Comparison of ENCODE assay signal across 8 cellular contexts in the genomic region with DNA sequence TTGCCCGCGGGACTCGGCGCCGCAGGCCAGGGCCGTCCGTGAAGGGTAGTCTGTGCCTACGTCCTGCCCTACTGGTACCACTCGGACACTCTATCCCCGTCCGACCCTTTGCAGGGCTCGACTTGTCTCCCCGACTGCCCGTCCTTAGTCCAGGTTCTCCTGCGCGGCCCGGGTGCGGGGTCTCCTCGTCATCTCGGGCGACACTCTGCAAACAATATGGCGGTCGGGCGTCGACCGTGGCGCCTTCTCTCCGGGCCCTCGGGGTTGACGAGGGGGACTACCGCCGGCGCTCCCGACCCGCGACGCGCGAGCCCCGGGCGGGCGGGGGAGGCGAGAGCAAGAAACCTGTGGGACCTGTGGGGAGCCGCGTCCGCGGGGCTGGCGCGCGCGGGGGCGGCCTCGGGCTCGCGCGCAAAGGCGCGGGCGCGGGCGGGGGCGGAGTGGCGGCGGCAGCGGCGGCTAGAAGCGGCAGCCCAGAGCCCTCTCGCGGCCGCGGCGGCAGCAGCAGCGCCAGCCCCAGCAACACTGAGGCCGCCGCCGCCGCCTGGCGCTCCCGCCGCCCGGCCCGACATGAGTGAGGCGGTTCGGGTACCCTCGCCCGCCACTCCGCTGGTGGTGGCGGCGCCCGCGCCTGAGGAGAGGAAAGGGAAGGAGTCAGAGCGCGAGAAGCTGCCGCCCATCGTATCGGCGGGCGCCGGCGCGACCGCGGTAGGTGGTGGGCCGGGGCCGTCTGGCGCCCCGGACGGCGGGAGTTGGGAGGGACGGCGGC. TPM values are rescaled to one million over a fixed set of nuclear protein-coding genes. Genes with fewer than 3 reads are reported as not detected.
A peak's percentile ranks its signal among the peaks of the same experiment; 100 is the strongest.
DNase-seq lines count a peak whose midpoint lies in the region; ATAC-seq and TF ChIP-seq lines count a peak whose summit lies in the region.

A gene with protein sequence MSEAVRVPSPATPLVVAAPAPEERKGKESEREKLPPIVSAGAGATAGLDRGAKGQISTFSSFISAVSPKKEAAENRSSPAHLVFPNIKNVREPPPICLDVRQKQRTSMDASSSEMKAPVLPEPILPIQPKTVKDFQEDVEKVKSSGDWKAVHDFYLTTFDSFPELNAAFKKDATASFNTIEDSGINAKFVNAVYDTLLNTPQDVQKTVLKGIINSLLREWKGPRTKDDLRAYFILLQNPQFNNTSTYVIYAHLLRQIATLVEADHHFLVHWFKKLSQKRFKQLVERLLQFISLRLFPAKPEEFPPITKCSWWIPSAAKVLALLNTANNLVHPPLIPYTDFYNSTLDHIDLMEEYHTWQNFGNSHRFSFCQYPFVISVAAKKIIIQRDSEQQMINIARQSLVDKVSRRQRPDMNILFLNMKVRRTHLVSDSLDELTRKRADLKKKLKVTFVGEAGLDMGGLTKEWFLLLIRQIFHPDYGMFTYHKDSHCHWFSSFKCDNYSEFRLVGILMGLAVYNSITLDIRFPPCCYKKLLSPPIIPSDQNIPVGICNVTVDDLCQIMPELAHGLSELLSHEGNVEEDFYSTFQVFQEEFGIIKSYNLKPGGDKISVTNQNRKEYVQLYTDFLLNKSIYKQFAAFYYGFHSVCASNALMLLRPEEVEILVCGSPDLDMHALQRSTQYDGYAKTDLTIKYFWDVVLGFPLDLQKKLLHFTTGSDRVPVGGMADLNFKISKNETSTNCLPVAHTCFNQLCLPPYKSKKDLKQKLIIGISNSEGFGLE (plus strand): TSS at position 476 of the 769 bp plus-strand sequence. CDS start 95 bp downstream, at position 571.

- TF ChIP-seq CTCF in 22Rv1 (IDR thresholded peaks at IDR 0.05) (peak; percentile 83), GM13977 (IDR thresholded peaks at IDR 0.05; ENCODE audit: extremely low read depth, insufficient read depth, missing control alignments) (peak; percentile 86)

- peak within 1 kb of the TSS; percentile 87 for H3K27ac ChIP-seq in 22Rv1

- in situ Hi-C loops in GM13977 (cut with MboI; ENCODE audit: low pct_unique_long_range_greater_than_20kb, low sequenced_read_pairs, unreplicated experiment), result no loop called here

- ATAC-seq in HG02870 (IDR thresholded peaks at IDR 0.05; ENCODE audit: unreplicated experiment), result peak; percentile 78
- peak; percentile 84 for ATAC-seq in left colon

- DNase-seq in GM13977 (ENCODE audit: low spot score), result peak; percentile 91
- DNase-seq in NCI-H1930 (lab: John Stamatoyannopoulos, UW), result peak; percentile 40 to 47
- DNase-seq in activated CD4-positive, CD25-positive, alpha-beta regulatory T cell treated with anti-CD3 and anti-CD28 coated beads, Interleukin-2, amount 50 U/mL, for 72 hours, result peak; percentile 87
- peak; percentile 88 for DNase-seq in cerebellum (ENCODE audit: low spot score)
- DNase-seq in left colon, result peak; percentile 58 to 87
- peak; percentile 77 to 84 for DNase-seq in stimulated activated CD4-positive, alpha-beta T cell treated with anti-CD3 and anti-CD28 coated beads, Interleukin-1b, Interleukin-23, amount 100 ng/mL, for 4 hours (ENCODE audit: low read depth in 2 of 2)

- intact Hi-C loops in left colon (cut with DNase I, micrococcal nuclease), result no loop called here

RNA-seq across cellular contexts. Expression of the gene that starts here (rescaled TPM):
- total RNA-seq in cerebellum, result 89.1 TPM
- 1 to 10 TPM; 3.8 to 5.9 TPM for total RNA-seq in left colon

Comparison
In these comparisons a context has a peak if more than half of its experiments do, and no peak if none do; other contexts are left out.
1. Peak in every context shown above with its lines: DNase-seq, ATAC-seq and H3K27ac ChIP-seq.
2. RNA of the gene that starts here (total RNA-seq): 89.1 TPM in cerebellum (single experiment); 3.8 to 5.9 TPM in left colon; every median in the first group is over 10 times any median in the second.